Comparison of ENCODE assay signal across 11 cellular contexts in genomic region chr2:44295636-44296359, GRCh38. TPM values are rescaled to one million over a fixed set of nuclear protein-coding genes. Genes with fewer than 3 reads are reported as not detected.
A peak's percentile ranks its signal among the peaks of the same experiment; 100 is the strongest.
DNase-seq lines count a peak whose midpoint lies in the region; ATAC-seq and TF ChIP-seq lines count a peak whose summit lies in the region.
"Had no signal": no experiment of that assay in that cellular context is flagged by ENCODE, and none has a peak within 500 bp of the region (broad histone marks: within the 10 kb centered on the region; RNA-seq: fewer than 3 reads in every experiment).

No MANE protein-coding gene starts in this region.

- intact Hi-C loops in HCT116 (cut with micrococcal nuclease): no loop called here
- intact Hi-C loops in lower leg skin (cut with DNase I; ENCODE audit: low total_unique reads): loop anchor here (10.0 kb wide), 1 partner anchor 1229 kb away; no protein-coding TSS in a partner anchor

- H3K4me3 ChIP-seq in DND-41 (ENCODE audit: low read depth in 1 of 2, low read length in 2 of 2) (no peak overlapping the region), HCT116 (replicated peaks in 1 of 2; ENCODE audit: low read depth in 1 of 2, low read length in 2 of 2) (no peak overlapping the region), brain microvascular endothelial cell (ENCODE audit: low read depth, low read length) (no peak overlapping the region), neural progenitor cell (no peak overlapping the region), lower leg skin (ENCODE audit: low read depth, poor library complexity, severe bottlenecking) (no peak overlapping the region)
- H3K4me3 ChIP-seq: suprapubic skin had no signal

- RAD21 ChIA-PET in HCT116 (lab: Charles Lee; ENCODE audit: low non-redundant PET in 1 of 2, low total read pairs in 2 of 2, uncharacterized antibody in 2 of 2, unreplicated experiment in 2 of 2): no interaction called here

- CTCF ChIA-PET in HCT116 (lab: Charles Lee): interaction anchor here (1.1 kb wide), 2 partner anchors 63 to 252 kb away, joined by 3 to 5 read pairs; no protein-coding TSS in a partner anchor

- no peak overlapping the region for H3K9ac ChIP-seq in DND-41 (ENCODE audit: low read depth, low read length)
- no peak overlapping the region for H3K9ac ChIP-seq in HCT116 (ENCODE audit: low read length)
- H3K9ac ChIP-seq in neural progenitor cell: no peak overlapping the region

- TF ChIP-seq POLR2A in HCT116 (IDR thresholded peaks at IDR 0.05; ENCODE audit: borderline replicate concordance, extremely low read depth, insufficient read depth, insufficient read length): no peak
- no peak for TF ChIP-seq POLR2A in lower leg skin (IDR thresholded peaks at IDR 0.05)

- 82 to 89% methylated on average over 8 of the region's 8 CpGs for WGBS in lower leg skin, 2 donors

- H3K4me3 Mint-ChIP-seq in neural progenitor cell: no peak overlapping the region
- H3K4me3 Mint-ChIP-seq: T-helper 1 cell treated with Interleukin-12 subunit alpha and Interleukin-12 subunit beta and Interleukin-4 antibody, amounts not matched to agents 30 μg/mL and 1 μg/mL, for 36 hours had no signal

- in situ Hi-C loops in brain microvascular endothelial cell (cut with HindIII; ENCODE audit: low pct_ligation_motif_present, low sequenced_read_pairs): no loop called here

- POLR2A ChIA-PET in HCT116 (lab: Charles Lee): interaction anchor here (0.5 kb wide), 1 partner anchor 219 kb away, joined by 4 read pairs; no protein-coding TSS in a partner anchor

- H3K4me1 ChIP-seq in DND-41 (ENCODE audit: insufficient read depth, low read length) (peaks cover 6% of the 10 kb centered on the region; the same call in 1 of the 2 replicates), HCT116 (ENCODE audit: control insufficient read depth in 1 of 2, insufficient read depth in 2 of 2, low read length in 2 of 2) (peaks cover 10 to 16% of the 10 kb centered on the region in 2 experiments), neural progenitor cell (peaks cover 7% of the 10 kb centered on the region)

- peak; percentile 33 for TF ChIP-seq CTCF in DND-41 (IDR thresholded peaks at IDR 0.05; ENCODE audit: borderline replicate concordance, extremely low read depth, low read length, poor library complexity, severe bottlenecking)
- TF ChIP-seq CTCF in HCT116 (IDR thresholded peaks at IDR 0.05 in 2 of 3, conservative IDR thresholded peaks at IDR 0.05 in 1 of 3; ENCODE audit: borderline replicate concordance in 1 of 3, insufficient read depth in 1 of 3, low read depth in 2 of 3, low read length in 2 of 3): peak; percentile 29 to 53 (median 30); a peak in 3 of 6 replicates
- TF ChIP-seq CTCF in brain microvascular endothelial cell (IDR thresholded peaks at IDR 0.05; ENCODE audit: low read depth, low read length, missing control alignments): peak; percentile 34
- peak; percentile 54 for TF ChIP-seq CTCF in neural progenitor cell (IDR thresholded peaks at IDR 0.05)
- TF ChIP-seq CTCF in lower leg skin (IDR thresholded peaks at IDR 0.05): no peak

- H3K27ac Mint-ChIP-seq in neural progenitor cell: no peak overlapping the region
- H3K27ac Mint-ChIP-seq: T-helper 1 cell treated with Interleukin-12 subunit alpha and Interleukin-12 subunit beta and Interleukin-4 antibody, amounts not matched to agents 30 μg/mL and 1 μg/mL, for 36 hours had no signal

- 0 out of 2 replicates have a peak, but pooled peaks have one; percentile 19 for TF ChIP-seq RAD21 in HCT116 (IDR thresholded peaks at IDR 0.05; ENCODE audit: low read depth)

- no peaks in the 10 kb centered on the region for H3K36me3 Mint-ChIP-seq in neural progenitor cell

- H3K4me1 Mint-ChIP-seq in neural progenitor cell: peaks cover 9% of the 10 kb centered on the region

- H3K27me3 Mint-ChIP-seq in neural progenitor cell (ENCODE audit: insufficient read depth, low read depth): peaks cover 3% of the 10 kb centered on the region

- DNase-seq in DND-41 (peak; percentile 9), HCT116 (ENCODE audit: low read depth, low spot score) (no peak), brain microvascular endothelial cell (no peak), neural progenitor cell (ENCODE audit: low spot score) (peak; percentile 28), lower leg skin (ENCODE audit: low spot score in 2 of 2) (no peak), GDM1 (lab: John Stamatoyannopoulos, UW) (no peak)
- DNase-seq: nucleus accumbens; stimulated activated CD4-positive, alpha-beta T cell treated with anti-CD3 and anti-CD28 coated beads, Interleukin-4, amount 100 ng/mL, for 4 hours had no signal

- H3K9me2 ChIP-seq in HCT116 (ENCODE audit: insufficient read depth): no peaks in the 10 kb centered on the region

- H3K4me2 ChIP-seq in DND-41 (ENCODE audit: insufficient read depth, low read length): no peak overlapping the region
- H3K4me2 ChIP-seq in HCT116 (ENCODE audit: low read length): no peak overlapping the region
- no peak overlapping the region for H3K4me2 ChIP-seq in neural progenitor cell

- ATAC-seq in DND-41 (ENCODE audit: insufficient read depth, low read depth) (peak; percentile 62), HCT116 (no peak), HG02798 (IDR thresholded peaks at IDR 0.05; ENCODE audit: poor library complexity, unreplicated experiment) (no peak)

- H3K79me2 ChIP-seq in DND-41 (ENCODE audit: insufficient read depth, low read length) (no peaks in the 10 kb centered on the region), HCT116 (ENCODE audit: insufficient read depth, low read length) (no peaks in the 10 kb centered on the region), neural progenitor cell (ENCODE audit: low read depth) (no peaks in the 10 kb centered on the region)

- H3K9me3 Mint-ChIP-seq in neural progenitor cell: no peaks in the 10 kb centered on the region
- H3K9me3 Mint-ChIP-seq: T-helper 1 cell treated with Interleukin-12 subunit alpha and Interleukin-12 subunit beta and Interleukin-4 antibody, amounts not matched to agents 30 μg/mL and 1 μg/mL, for 36 hours had no signal

- no peaks in the 10 kb centered on the region for H3F3A ChIP-seq in neural progenitor cell (ENCODE audit: low read depth)

- H3K9me3 ChIP-seq in DND-41 (ENCODE audit: insufficient read depth, low read length, severe bottlenecking) (no peaks in the 10 kb centered on the region), HCT116 (ENCODE audit: control insufficient read depth in 1 of 2, insufficient read depth in 1 of 2, low read depth in 1 of 2, low read length in 2 of 2) (no peaks in the 10 kb centered on the region), neural progenitor cell (ENCODE audit: low read depth) (no peaks in the 10 kb centered on the region)
- H3K9me3 ChIP-seq: suprapubic skin had no signal

- H3K27me3 ChIP-seq in DND-41 (ENCODE audit: insufficient read depth, low read length, poor library complexity) (no peaks in the 10 kb centered on the region), HCT116 (ENCODE audit: insufficient read depth, low read length) (no peaks in the 10 kb centered on the region), brain microvascular endothelial cell (replicated peaks) (no peaks in the 10 kb centered on the region), neural progenitor cell (no peaks in the 10 kb centered on the region)
- H3K27me3 ChIP-seq: suprapubic skin had no signal

- no peaks in the 10 kb centered on the region for H3K36me3 ChIP-seq in DND-41 (ENCODE audit: insufficient read depth, low read length)
- no peaks in the 10 kb centered on the region for H3K36me3 ChIP-seq in HCT116 (ENCODE audit: control insufficient read depth in 1 of 2, insufficient read depth in 2 of 2, low read length in 2 of 2)
- no peaks in the 10 kb centered on the region for H3K36me3 ChIP-seq in brain microvascular endothelial cell (replicated peaks)
- no peaks in the 10 kb centered on the region for H3K36me3 ChIP-seq in neural progenitor cell
- H3K36me3 ChIP-seq: suprapubic skin had no signal

- BruUV-seq in HCT116 (replicated peaks; lab: Mats Ljungman, UMichigan): no TSS peak

- H4K20me1 ChIP-seq in DND-41 (ENCODE audit: insufficient read depth, low read length) (no peaks in the 10 kb centered on the region), HCT116 (ENCODE audit: insufficient read depth) (no peaks in the 10 kb centered on the region), neural progenitor cell (ENCODE audit: low read depth) (no peaks in the 10 kb centered on the region)

- H2AFZ ChIP-seq in DND-41 (ENCODE audit: low read depth, low read length): peak overlapping the region; percentile 50; the same call in 1 of the 2 replicates
- H2AFZ ChIP-seq in HCT116 (ENCODE audit: low read depth, low read length, poor library complexity, severe bottlenecking): peak overlapping the region; percentile 7
- no peak overlapping the region for H2AFZ ChIP-seq in neural progenitor cell (replicated peaks)

- H3K27ac ChIP-seq in DND-41 (ENCODE audit: low read length) (no peak overlapping the region), HCT116 (ENCODE audit: low read depth, low read length) (no peak overlapping the region), brain microvascular endothelial cell (no peak overlapping the region), neural progenitor cell (no peak overlapping the region)
- H3K27ac ChIP-seq: suprapubic skin had no signal

TF ChIP-seq in HCT116, 20 proteins besides CTCF, POLR2A, EP300 and RAD21 (continues in another document):
- TF ChIP-seq YY1 (IDR thresholded peaks at IDR 0.05; ENCODE audit: extremely low read depth, insufficient replicate concordance, low read depth, low read length): no peak
- TF ChIP-seq EZH2phosphoT487 (IDR thresholded peaks at IDR 0.05; ENCODE audit: borderline replicate concordance): no peak
- no peak for TF ChIP-seq ATF3 (IDR thresholded peaks at IDR 0.05)
- TF ChIP-seq MAX (IDR thresholded peaks at IDR 0.05): no peak
- TF ChIP-seq SRF (IDR thresholded peaks at IDR 0.05; ENCODE audit: low read depth): no peak
- no peak for TF ChIP-seq EZH2 (IDR thresholded peaks at IDR 0.05)

RNA-seq across cellular contexts. Expression of gene SLC3A1, which starts 20.5 kb away (rescaled TPM):
- total RNA-seq in HCT116 (2021; ENCODE audit: unreplicated experiment): not detected
- 0.02 TPM in 1 of 2 replicates, not detected in the other for polyA plus RNA-seq in HCT116 (2012)
- total RNA-seq in neural progenitor cell (ENCODE audit: low replicate concordance): 0.22 and 0.56 TPM in 2 replicates
- total RNA-seq in lower leg skin: under 1 TPM in 2 of 4 donors, not detected in 2; 0.23 to 0.32 TPM

Comparison
In these comparisons a context has a peak if more than half of its experiments do, and no peak if none do; other contexts are left out.
1. DNase-seq: peak in DND-41 (single experiment) and neural progenitor cell (single experiment); none in HCT116 (single experiment), brain microvascular endothelial cell (single experiment), lower leg skin (0 of 2) and GDM1 (single experiment).
2. CTCF ChIP-seq: peak in DND-41 (single experiment), HCT116 (3 of 3), brain microvascular endothelial cell (single experiment) and neural progenitor cell (single experiment); none in lower leg skin (0 of 3).